Comparison of ENCODE assay signal across 8 cellular contexts in genomic region chr14:106764968-106765369, GRCh38.
DNase-seq lines count a peak whose midpoint lies in the region; ATAC-seq, FAIRE-seq and TF ChIP-seq lines count a peak whose summit lies in the region.
"Not testable (repeated sequence)": the region's sequence is repeated elsewhere in the genome, so short reads cannot be mapped to it uniquely, and the experiment has no call there.

No MANE protein-coding gene starts in this region.

- not testable (repeated sequence) for H3K27me3 ChIP-seq in heart left ventricle

- WGBS in heart left ventricle, 4 donors = 22 to 33% (median 27%) methylated on average over 10 to 11 of the region's 11 CpGs

- intact Hi-C loops in heart left ventricle (cut with DNase I) = not testable (repeated sequence)

- FAIRE-seq in GM18507 (lab: Jason Lieb, UNC) = peak; percentile 99

- not testable (repeated sequence) for H3K36me3 ChIP-seq in heart left ventricle

- not testable (repeated sequence) for H3K4me1 ChIP-seq in heart left ventricle

- ATAC-seq in HG02678 (IDR thresholded peaks at IDR 0.05; ENCODE audit: unreplicated experiment) = peak; percentile 75
- peak; percentile 49 to 79 for ATAC-seq in activated CD4-positive, CD25-positive, alpha-beta regulatory T cell treated with anti-CD3 and anti-CD28 coated beads, Interleukin-2, amount 50 U/mL, for 24 hours
- peak in 3 of 4 donors; percentile 41 to 78 (median 68) for ATAC-seq in heart left ventricle
- ATAC-seq in omental fat pad (ENCODE audit: low FRiP score) = peak; percentile 75

- H3K27ac ChIP-seq in heart left ventricle = not testable (repeated sequence)

- H3K4me3 ChIP-seq in AG09309 (ENCODE audit: control insufficient read depth, low read depth, low read length); NB4 (ENCODE audit: low read depth, low read length); cardiac fibroblast (replicated peaks in 1 of 2; ENCODE audit: low read depth in 2 of 2, low read length in 2 of 2); heart left ventricle: not testable (repeated sequence)

- TF ChIP-seq CTCF in AG09309 (IDR thresholded peaks at IDR 0.05; ENCODE audit: control insufficient read depth, insufficient read depth, low read depth, low read length, missing control alignments) = peak; percentile 38
- peak; percentile 24 for TF ChIP-seq CTCF in NB4 (IDR thresholded peaks at IDR 0.05; ENCODE audit: low read depth, low read length)
- TF ChIP-seq CTCF in cardiac fibroblast (IDR thresholded peaks at IDR 0.05; ENCODE audit: low read depth, low read length) = peak; percentile 25
- peak; percentile 14 to 58 (median 48) for TF ChIP-seq CTCF in heart left ventricle (IDR thresholded peaks at IDR 0.05)
- not testable (repeated sequence) for TF ChIP-seq CTCF in omental fat pad (IDR thresholded peaks at IDR 0.05)

- not testable (repeated sequence) for DNase-seq in AG09309 (ENCODE audit: low read depth); GM18507 (ENCODE audit: extremely low spot score, insufficient read length, low read depth); cardiac fibroblast (ENCODE audit: low read depth in 2 of 2); heart left ventricle; omental fat pad (ENCODE audit: low spot score)
- DNase-seq in NB4 (ENCODE audit: low read depth) = peak; percentile 18

- TF ChIP-seq POLR2A in NB4 (IDR thresholded peaks at IDR 0.05; ENCODE audit: extremely low read depth, insufficient read length); heart left ventricle (IDR thresholded peaks at IDR 0.05): not testable (repeated sequence)

- not testable (repeated sequence) for H3K9me3 ChIP-seq in heart left ventricle
